Comparison of ENCODE assay signal across 15 cellular contexts in the genomic region with DNA sequence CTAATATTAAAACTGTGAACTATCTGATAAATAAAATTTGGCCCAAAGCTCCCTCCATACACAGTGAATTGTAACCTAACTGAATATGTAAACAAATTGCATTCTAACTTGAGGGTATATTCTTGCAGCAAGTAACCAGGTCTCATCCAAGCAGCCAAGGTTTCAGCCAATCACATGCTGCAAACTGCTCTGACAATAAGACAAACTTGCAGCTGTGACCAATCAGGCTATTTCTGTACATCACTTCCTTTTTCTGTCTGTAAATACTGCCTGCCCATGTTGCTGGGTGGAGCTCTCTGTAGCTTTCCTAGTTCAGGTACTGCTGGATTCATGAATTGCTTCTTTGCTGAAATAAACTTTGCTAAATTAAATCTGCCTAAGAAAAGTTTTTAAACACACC.
"Had no signal": no experiment of that assay in that cellular context is flagged by ENCODE, and none has a peak within 500 bp of the region (broad histone marks: within the 10 kb centered on the region; RNA-seq: fewer than 3 reads in every experiment).

No MANE protein-coding gene starts in this region.

- H3K4me3 ChIP-seq: adrenal gland, cardiac muscle cell, gastrocnemius medialis, left ventricle myocardium inferior, thoracic aorta had no signal

- H3K4me1 Mint-ChIP-seq: activated naive CD4-positive, alpha-beta T cell treated with anti-CD3 and anti-CD28 coated beads, Interleukin-2, amount 50 U/mL, for 24 hours; memory B cell; naive thymus-derived CD8-positive, alpha-beta T cell; stimulated activated effector memory CD8-positive, alpha-beta T cell treated with anti-CD3 and anti-CD28 coated beads, Interleukin-12 subunit alpha, Interleukin-12 subunit beta, amount 100 ng/mL, for 72 hours had no signal

- H3K4me1 ChIP-seq: adrenal gland, gastrocnemius medialis, left ventricle myocardium inferior had no signal

- H3K36me3 ChIP-seq: adrenal gland, cardiac muscle cell, gastrocnemius medialis, left ventricle myocardium inferior, thoracic aorta had no signal

- H3K9me3 ChIP-seq: adrenal gland, gastrocnemius medialis, left ventricle myocardium inferior, thoracic aorta had no signal

- H3K27me3 ChIP-seq: adrenal gland, cardiac muscle cell, gastrocnemius medialis had no signal

- DNase-seq: activated CD4-positive, alpha-beta T cell treated with anti-CD3 and anti-CD28 coated beads for 4 hours; activated CD8-positive, alpha-beta T cell treated with anti-CD3 and anti-CD28 coated beads for 36 hours; activated effector memory CD4-positive, alpha-beta T cell treated with anti-CD3 and anti-CD28 coated beads, Interleukin-2, amount 50 U/mL, for 16 hours; activated T-cell treated with anti-CD3 and anti-CD28 coated beads, Interleukin-2, amount 50 U/mL, for 4 hours; adrenal gland; gastrocnemius medialis; islet precursor cell; left ventricle myocardium inferior; naive thymus-derived CD8-positive, alpha-beta T cell; posterior cingulate gyrus had no signal

- H3K27ac Mint-ChIP-seq: activated CD8-positive, alpha-beta T cell treated with anti-CD3 and anti-CD28 coated beads for 36 hours; activated naive CD4-positive, alpha-beta T cell treated with anti-CD3 and anti-CD28 coated beads, Interleukin-2, amount 50 U/mL, for 24 hours; memory B cell; naive thymus-derived CD8-positive, alpha-beta T cell; stimulated activated effector memory CD8-positive, alpha-beta T cell treated with anti-CD3 and anti-CD28 coated beads, Interleukin-12 subunit alpha, Interleukin-12 subunit beta, amount 100 ng/mL, for 72 hours had no signal

- ATAC-seq: activated CD8-positive, alpha-beta T cell treated with anti-CD3 and anti-CD28 coated beads for 36 hours; activated T-cell treated with anti-CD3 and anti-CD28 coated beads, Interleukin-2, amount 50 U/mL, for 4 hours; gastrocnemius medialis; naive thymus-derived CD8-positive, alpha-beta T cell; stimulated activated effector memory CD8-positive, alpha-beta T cell treated with anti-CD3 and anti-CD28 coated beads, Interleukin-12 subunit alpha, Interleukin-12 subunit beta, amount 100 ng/mL, for 72 hours had no signal

- H3K27me3 Mint-ChIP-seq: activated CD8-positive, alpha-beta T cell treated with anti-CD3 and anti-CD28 coated beads for 36 hours; activated naive CD4-positive, alpha-beta T cell treated with anti-CD3 and anti-CD28 coated beads, Interleukin-2, amount 50 U/mL, for 24 hours; memory B cell; naive thymus-derived CD8-positive, alpha-beta T cell had no signal

- H3K9me3 Mint-ChIP-seq: activated naive CD4-positive, alpha-beta T cell treated with anti-CD3 and anti-CD28 coated beads, Interleukin-2, amount 50 U/mL, for 24 hours had no signal

- H3K27ac ChIP-seq: adrenal gland, cardiac muscle cell, gastrocnemius medialis, left ventricle myocardium inferior, thoracic aorta had no signal

- H3K4me3 Mint-ChIP-seq: activated CD8-positive, alpha-beta T cell treated with anti-CD3 and anti-CD28 coated beads for 36 hours; activated naive CD4-positive, alpha-beta T cell treated with anti-CD3 and anti-CD28 coated beads, Interleukin-2, amount 50 U/mL, for 24 hours; activated T-cell treated with anti-CD3 and anti-CD28 coated beads, Interleukin-2, amount 50 U/mL, for 4 hours; memory B cell; naive thymus-derived CD8-positive, alpha-beta T cell; stimulated activated effector memory CD8-positive, alpha-beta T cell treated with anti-CD3 and anti-CD28 coated beads, Interleukin-12 subunit alpha, Interleukin-12 subunit beta, amount 100 ng/mL, for 72 hours had no signal

- H3K36me3 Mint-ChIP-seq: activated naive CD4-positive, alpha-beta T cell treated with anti-CD3 and anti-CD28 coated beads, Interleukin-2, amount 50 U/mL, for 24 hours; memory B cell; naive thymus-derived CD8-positive, alpha-beta T cell; stimulated activated effector memory CD8-positive, alpha-beta T cell treated with anti-CD3 and anti-CD28 coated beads, Interleukin-12 subunit alpha, Interleukin-12 subunit beta, amount 100 ng/mL, for 72 hours had no signal
